ENCODE assay signal across 1 cellular context in the genomic region with DNA sequence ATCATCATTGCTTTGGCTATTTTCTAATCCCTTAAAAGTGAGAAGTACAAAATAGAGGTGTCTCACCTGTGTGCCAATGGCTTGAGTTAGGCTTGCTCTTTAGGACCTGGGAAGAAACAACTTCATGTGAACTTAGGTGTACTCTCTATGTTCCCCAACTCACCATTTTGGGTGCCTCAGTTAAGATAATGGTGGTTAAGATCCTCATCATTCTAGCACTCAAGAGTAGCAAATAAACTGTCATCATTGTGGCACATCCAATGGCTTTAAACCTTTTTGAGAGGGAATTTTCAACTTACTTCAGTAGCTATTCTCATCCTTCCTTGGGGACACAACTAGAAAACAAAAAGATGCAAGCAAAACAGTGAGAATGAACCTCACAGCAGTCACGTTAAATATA.
TF ChIP-seq lines count a peak whose summit lies in the region.

No MANE protein-coding gene starts in this region.

TF ChIP-seq in liver, 16 proteins besides CTCF, POLR2A, EP300 and RAD21 (continued from another document):
- TF ChIP-seq, protein P1, sequence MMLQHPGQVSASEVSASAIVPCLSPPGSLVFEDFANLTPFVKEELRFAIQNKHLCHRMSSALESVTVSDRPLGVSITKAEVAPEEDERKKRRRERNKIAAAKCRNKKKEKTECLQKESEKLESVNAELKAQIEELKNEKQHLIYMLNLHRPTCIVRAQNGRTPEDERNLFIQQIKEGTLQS (IDR thresholded peaks at IDR 0.05), result no peak
- TF ChIP-seq FOXA2 (IDR thresholded peaks at IDR 0.05), result no peak
